ENCODE assay signal across 1 cellular context in the genomic region with DNA sequence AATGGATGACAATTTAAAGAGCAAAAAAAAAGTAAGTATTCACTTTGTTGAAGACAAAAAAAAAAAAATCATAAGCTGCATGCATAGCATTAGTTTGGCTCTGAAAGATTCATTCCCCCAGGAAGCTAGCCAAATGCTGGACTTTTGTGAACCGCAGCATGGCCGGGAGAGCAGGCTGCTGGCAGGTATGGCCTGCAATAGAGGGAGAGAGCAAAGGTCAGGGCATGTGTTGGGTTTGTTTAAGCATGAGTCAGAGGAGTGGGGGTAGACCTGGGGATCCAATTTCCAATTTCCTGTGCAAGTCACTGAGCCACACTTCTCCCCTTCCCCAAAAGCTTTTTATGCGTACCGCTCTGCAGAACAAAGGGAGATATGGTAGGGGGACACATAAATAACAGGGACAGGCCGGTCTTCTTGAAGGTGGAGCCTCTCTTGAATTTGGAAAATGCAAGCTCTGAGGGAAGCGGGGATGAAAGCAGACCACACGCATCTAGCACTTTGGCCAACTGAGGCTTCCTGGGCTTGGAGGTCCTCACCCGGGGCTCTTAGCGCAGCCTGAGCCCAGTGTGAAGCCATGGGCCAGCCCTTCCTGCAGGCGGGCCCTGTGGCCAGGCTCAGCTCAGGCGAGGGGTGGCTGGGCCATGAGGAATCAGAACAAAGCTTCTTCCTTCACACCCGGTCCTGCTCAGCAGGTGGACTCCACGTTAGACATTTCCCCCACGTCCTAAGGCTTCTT.
TF ChIP-seq lines count a peak whose summit lies in the region.

No MANE protein-coding gene starts in this region.

TF ChIP-seq in Ishikawa, 13 proteins besides CTCF, POLR2A, EP300 and RAD21 (continued from another document):
- TF ChIP-seq REST (IDR thresholded peaks at IDR 0.05; ENCODE audit: low read depth) (no peak), ZBTB7A (IDR thresholded peaks at IDR 0.05; ENCODE audit: low read depth) (peak; percentile 56; the same call in 1 of the 2 replicates)
